Comparison of ENCODE assay signal across 1 cellular context in the genomic region with DNA sequence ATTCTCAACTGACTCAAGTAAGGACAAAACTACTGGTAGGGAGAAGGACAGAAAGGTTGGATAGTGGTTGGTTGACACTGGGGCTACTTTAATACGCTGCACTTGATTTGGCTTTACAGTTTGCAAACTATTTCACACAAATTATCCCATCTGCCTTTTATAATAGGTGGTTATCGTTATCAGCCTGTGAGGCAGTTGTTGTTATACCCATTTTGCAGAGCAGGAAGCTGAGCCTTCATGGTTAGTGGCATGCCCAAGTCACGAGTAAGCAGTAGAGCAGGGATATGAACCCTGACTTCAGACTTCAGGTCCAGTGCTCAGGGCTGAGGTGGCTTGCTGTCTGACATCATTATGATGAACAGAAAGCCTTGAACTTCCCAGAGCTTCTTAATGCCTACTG.
TF ChIP-seq lines count a peak whose summit lies in the region.

No MANE protein-coding gene starts in this region.

TF ChIP-seq in K562, 482 proteins besides CTCF, POLR2A, EP300 and RAD21:
- TF ChIP-seq, protein P1, sequence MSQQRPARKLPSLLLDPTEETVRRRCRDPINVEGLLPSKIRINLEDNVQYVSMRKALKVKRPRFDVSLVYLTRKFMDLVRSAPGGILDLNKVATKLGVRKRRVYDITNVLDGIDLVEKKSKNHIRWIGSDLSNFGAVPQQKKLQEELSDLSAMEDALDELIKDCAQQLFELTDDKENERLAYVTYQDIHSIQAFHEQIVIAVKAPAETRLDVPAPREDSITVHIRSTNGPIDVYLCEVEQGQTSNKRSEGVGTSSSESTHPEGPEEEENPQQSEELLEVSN (IDR thresholded peaks at IDR 0.05; ENCODE audit: borderline replicate concordance in 1 of 2, extremely low read depth in 1 of 2, insufficient read depth in 1 of 2, insufficient read length in 1 of 2, low read depth in 1 of 2, low read length in 1 of 2, poor library complexity in 1 of 2, severe bottlenecking in 1 of 2): no peak
- TF ChIP-seq KDM5B (IDR thresholded peaks at IDR 0.05; ENCODE audit: insufficient replicate concordance, low read depth, low read length) (no peak), RBM25 (IDR thresholded peaks at IDR 0.05; ENCODE audit: low read depth, low read length, severe bottlenecking) (peak; percentile 41)
